Comparison of ENCODE assay signal across 34 cellular contexts in the genomic region with DNA sequence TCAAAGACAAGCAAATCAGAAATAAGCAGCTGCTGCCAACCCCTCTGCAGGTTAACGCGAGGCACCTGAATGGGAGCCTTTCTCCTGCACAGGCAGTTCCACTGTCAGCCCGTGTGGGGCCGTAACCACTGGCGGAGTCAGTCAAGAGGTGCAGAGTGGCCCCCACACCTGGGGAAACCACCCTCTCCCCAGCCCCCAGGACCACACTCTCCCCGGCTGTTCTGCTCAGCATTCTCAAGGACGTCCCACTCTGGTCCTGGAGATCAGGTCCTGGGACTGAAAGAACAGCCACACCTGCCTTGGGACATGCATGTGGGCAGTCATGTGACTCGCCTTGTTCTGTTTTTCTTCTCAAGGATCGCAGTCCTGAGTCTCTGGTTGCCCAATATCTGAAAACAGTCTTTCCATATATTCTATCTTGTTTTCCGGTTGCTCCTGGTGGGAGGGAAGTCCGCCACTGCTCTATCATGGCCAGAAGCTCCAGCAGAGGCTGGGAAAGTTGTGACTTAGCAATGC.
"Had no signal": no experiment of that assay in that cellular context is flagged by ENCODE, and none has a peak within 500 bp of the region (broad histone marks: within the 10 kb centered on the region; RNA-seq: fewer than 3 reads in every experiment).

No MANE protein-coding gene starts in this region.

- H3K9me3 Mint-ChIP-seq: activated B cell treated with CpG ODN at 0.5 μM for 24 hours; activated CD4-positive, alpha-beta memory T cell treated with anti-CD3 and anti-CD28 coated beads, Interleukin-2, amount 10 ng/mL, durations not matched to agents 7 days and 5 days; activated naive CD4-positive, alpha-beta T cell treated with anti-CD3 and anti-CD28 coated beads, Interleukin-2, amount 50 U/mL, for 24 hours; activated naive CD8-positive, alpha-beta T cell treated with anti-CD3 and anti-CD28 coated beads, Interleukin-2, amount 10 ng/mL, durations not matched to agents 7 days and 5 days; activated T-cell treated with anti-CD3 and anti-CD28 coated beads, Interleukin-2, amount 50 U/mL, for 24 hours; activated T-helper 2 cell treated with anti-CD3 and anti-CD28 coated beads, Interferon-gamma antibody, Interleukin-2, Interleukin-4, amounts not matched to agents 10 μg/mL and 5 μg/mL and 100 μg/mL, durations not matched to agents 14 hours and 24 hours and 36 hours; T-helper 1 cell treated with Interleukin-12 subunit alpha and Interleukin-12 subunit beta and Interleukin-4 antibody, amounts not matched to agents 30 μg/mL and 1 μg/mL, for 36 hours; T-helper 2 cell treated with Interferon-gamma antibody and Interleukin-4, amounts not matched to agents 5 μg/mL and 100 μg/mL, for 36 hours had no signal

- H3K27me3 Mint-ChIP-seq: activated CD4-positive, alpha-beta memory T cell treated with anti-CD3 and anti-CD28 coated beads, Interleukin-2, amount 10 ng/mL, durations not matched to agents 7 days and 5 days; activated naive CD8-positive, alpha-beta T cell treated with anti-CD3 and anti-CD28 coated beads, Interleukin-2, amount 10 ng/mL, durations not matched to agents 7 days and 5 days had no signal

- H3K27ac Mint-ChIP-seq: activated B cell treated with CpG ODN at 0.5 μM for 24 hours; activated CD4-positive, alpha-beta memory T cell treated with anti-CD3 and anti-CD28 coated beads, Interleukin-2, amount 10 ng/mL, durations not matched to agents 7 days and 5 days; activated naive CD4-positive, alpha-beta T cell treated with anti-CD3 and anti-CD28 coated beads, Interleukin-2, amount 50 U/mL, for 24 hours; activated naive CD8-positive, alpha-beta T cell treated with anti-CD3 and anti-CD28 coated beads, Interleukin-2, amount 10 ng/mL, durations not matched to agents 7 days and 5 days; activated T-cell treated with anti-CD3 and anti-CD28 coated beads, Interleukin-2, amount 50 U/mL, for 24 hours; activated T-helper 2 cell treated with anti-CD3 and anti-CD28 coated beads, Interferon-gamma antibody, Interleukin-2, Interleukin-4, amounts not matched to agents 10 μg/mL and 5 μg/mL and 100 μg/mL, durations not matched to agents 14 hours and 24 hours and 36 hours; T-helper 1 cell treated with Interleukin-12 subunit alpha and Interleukin-12 subunit beta and Interleukin-4 antibody, amounts not matched to agents 30 μg/mL and 1 μg/mL, for 36 hours; T-helper 2 cell treated with Interferon-gamma antibody and Interleukin-4, amounts not matched to agents 5 μg/mL and 100 μg/mL, for 36 hours had no signal

- ATAC-seq: Panc1 had no signal

- H3K36me3 ChIP-seq: ascending aorta, cardiac muscle cell, MG63, SJCRH30 had no signal

- H3K4me3 ChIP-seq: ascending aorta, cardiac muscle cell, MG63, SJCRH30, SK-N-MC had no signal

- H3K4me1 Mint-ChIP-seq: activated B cell treated with CpG ODN at 0.5 μM for 24 hours; activated CD4-positive, alpha-beta memory T cell treated with anti-CD3 and anti-CD28 coated beads, Interleukin-2, amount 10 ng/mL, durations not matched to agents 7 days and 5 days; activated naive CD4-positive, alpha-beta T cell treated with anti-CD3 and anti-CD28 coated beads, Interleukin-2, amount 50 U/mL, for 24 hours; activated naive CD8-positive, alpha-beta T cell treated with anti-CD3 and anti-CD28 coated beads, Interleukin-2, amount 10 ng/mL, durations not matched to agents 7 days and 5 days had no signal

- H3K4me1 ChIP-seq: ascending aorta, SJCRH30 had no signal

- H3K27me3 ChIP-seq: ascending aorta, cardiac muscle cell, MG63 had no signal

- H3K27ac ChIP-seq: ascending aorta, cardiac muscle cell, SJCRH30, SK-N-MC had no signal

- DNase-seq: activated B cell treated with CpG ODN at 0.5 μM for 24 hours; activated CD4-positive, alpha-beta memory T cell treated with anti-CD3 and anti-CD28 coated beads, Interleukin-2, amount 10 ng/mL, durations not matched to agents 7 days and 5 days; activated CD4-positive, alpha-beta T cell treated with anti-CD3 and anti-CD28 coated beads for 48 hours; activated CD4-positive, CD25-positive, alpha-beta regulatory T cell treated with anti-CD3 and anti-CD28 coated beads, Interleukin-2, amount 50 U/mL, for 72 hours; activated gamma-delta T cell; activated naive CD4-positive, alpha-beta T cell treated with Interleukin-2 at 50 U/mL for 16 hours; activated naive CD8-positive, alpha-beta T cell treated with anti-CD3 and anti-CD28 coated beads, Interleukin-2, amount 10 ng/mL, durations not matched to agents 7 days and 5 days; activated T-cell treated with anti-CD3 and anti-CD28 coated beads, Interleukin-2, amount 50 U/mL, for 24 hours; amygdala; Kasumi-1; KG1; MG63; NCI-H1048; NCI-H1105 treated with DMSO at 0.1 percent for 48 hours; NCI-H1436; NCI-H1694; NCI-H1930; NCI-H2081 treated with DMSO at 0.1 percent for 48 hours; NCI-H2171 treated with DMSO at 0.1 percent for 48 hours; NCI-H2227 treated with DMSO at 0.1 percent for 48 hours; NCI-H446; NCI-H510A treated with DMSO at 0.1 percent for 48 hours; NCI-H526 treated with DMSO at 0.1 percent for 48 hours; NCI-H774; SHP77; SJCRH30 had no signal

- H3K36me3 Mint-ChIP-seq: activated naive CD4-positive, alpha-beta T cell treated with anti-CD3 and anti-CD28 coated beads, Interleukin-2, amount 50 U/mL, for 24 hours; activated naive CD8-positive, alpha-beta T cell treated with anti-CD3 and anti-CD28 coated beads, Interleukin-2, amount 10 ng/mL, durations not matched to agents 7 days and 5 days had no signal

- H3K4me3 Mint-ChIP-seq: activated B cell treated with CpG ODN at 0.5 μM for 24 hours; activated CD4-positive, alpha-beta memory T cell treated with anti-CD3 and anti-CD28 coated beads, Interleukin-2, amount 10 ng/mL, durations not matched to agents 7 days and 5 days; activated naive CD4-positive, alpha-beta T cell treated with anti-CD3 and anti-CD28 coated beads, Interleukin-2, amount 50 U/mL, for 24 hours; activated naive CD8-positive, alpha-beta T cell treated with anti-CD3 and anti-CD28 coated beads, Interleukin-2, amount 10 ng/mL, durations not matched to agents 7 days and 5 days; activated T-cell treated with anti-CD3 and anti-CD28 coated beads, Interleukin-2, amount 50 U/mL, for 24 hours; T-helper 1 cell treated with Interleukin-12 subunit alpha and Interleukin-12 subunit beta and Interleukin-4 antibody, amounts not matched to agents 30 μg/mL and 1 μg/mL, for 36 hours; T-helper 2 cell treated with Interferon-gamma antibody and Interleukin-4, amounts not matched to agents 5 μg/mL and 100 μg/mL, for 36 hours had no signal

- H3K9me3 ChIP-seq: ascending aorta, MG63, SJCRH30 had no signal
